19 cellular contexts compared by ENCODE assay signal in the genomic region with DNA sequence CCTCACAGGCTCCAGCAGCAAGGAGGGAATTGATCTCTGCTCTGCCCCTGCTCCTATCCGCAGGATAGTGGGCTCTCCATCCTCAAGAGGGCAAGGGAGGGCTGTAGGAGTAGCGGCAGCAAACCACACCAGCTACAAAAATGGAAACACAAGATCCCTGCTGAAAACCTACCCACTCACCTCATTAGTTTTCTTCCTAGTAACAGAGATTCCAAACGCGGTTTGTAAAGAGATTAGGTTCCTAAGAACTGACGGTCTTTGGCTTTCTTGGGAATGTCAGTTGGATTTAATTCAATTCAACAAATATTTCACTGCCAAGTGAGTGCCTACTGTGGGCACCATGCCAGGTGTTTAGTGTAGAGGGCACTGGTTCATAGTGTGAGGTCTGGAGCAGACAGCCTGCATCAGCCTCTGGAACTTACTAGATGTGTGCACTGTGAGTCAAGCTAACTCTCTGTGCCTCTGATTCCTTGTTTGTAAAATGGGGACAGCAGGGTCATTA.
A peak's percentile ranks its signal among the peaks of the same experiment; 100 is the strongest.
DNase-seq lines count a peak whose midpoint lies in the region; ATAC-seq, FAIRE-seq and TF ChIP-seq lines count a peak whose summit lies in the region.
"Had no signal": no experiment of that assay in that cellular context is flagged by ENCODE, and none has a peak within 500 bp of the region (broad histone marks: within the 10 kb centered on the region; RNA-seq: fewer than 3 reads in every experiment).

No MANE protein-coding gene starts in this region.

- H3K4me3 ChIP-seq in BE2C (ENCODE audit: low read depth, low read length) (no peak overlapping the region), HEK293 (ENCODE audit: low read depth, low read length) (no peak overlapping the region), astrocyte (ENCODE audit: insufficient read depth, low read depth, low read length) (no peak overlapping the region), neural progenitor cell (no peak overlapping the region)
- H3K4me3 ChIP-seq: colonic mucosa, gastroesophageal sphincter, thoracic aorta had no signal

- no peaks in the 10 kb centered on the region for H3F3A ChIP-seq in neural progenitor cell (ENCODE audit: low read depth)

- H3K27me3 Mint-ChIP-seq in astrocyte (ENCODE audit: low read depth, unreplicated experiment) (no peaks in the 10 kb centered on the region), neural progenitor cell (ENCODE audit: insufficient read depth, low read depth) (peaks cover 31% of the 10 kb centered on the region)
- H3K27me3 Mint-ChIP-seq in activated CD8-positive, alpha-beta T cell treated with anti-CD3 and anti-CD28 coated beads, Interleukin-2, amount 10 ng/mL, durations not matched to agents 7 days and 5 days (ENCODE audit: low read depth), result peaks cover 3% of the 10 kb centered on the region

- no peak overlapping the region for H3K9ac ChIP-seq in astrocyte (ENCODE audit: low read length)
- H3K9ac ChIP-seq in neural progenitor cell, result no peak overlapping the region

- ATAC-seq in activated CD8-positive, alpha-beta T cell treated with anti-CD3 and anti-CD28 coated beads, Interleukin-2, amount 10 ng/mL, durations not matched to agents 7 days and 5 days, result no peak
- ATAC-seq: gastroesophageal sphincter had no signal

- POLR2A ChIA-PET in HEK293 (lab: Yijun Ruan, JAX), result no interaction called here
- POLR2A ChIA-PET in activated CD8-positive, alpha-beta T cell treated with anti-CD3 and anti-CD28 coated beads, Interleukin-2, amount 10 ng/mL, durations not matched to agents 7 days and 5 days (lab: Charles Lee), result no interaction called here

- H3K9me3 ChIP-seq in BE2C (no peaks in the 10 kb centered on the region), HEK293 (ENCODE audit: control insufficient read depth, insufficient read depth, low read depth, low read length) (no peaks in the 10 kb centered on the region), astrocyte (ENCODE audit: insufficient read depth, low read depth, low read length) (no peaks in the 10 kb centered on the region), neural progenitor cell (ENCODE audit: low read depth) (no peaks in the 10 kb centered on the region)
- H3K9me3 ChIP-seq: colonic mucosa, gastroesophageal sphincter, thoracic aorta had no signal

- CTCF ChIA-PET in HEK293 (lab: Yijun Ruan, JAX), result interaction anchor here (1.8 kb wide), 1 partner anchor 51 kb away, joined by 9 read pairs; no protein-coding TSS in a partner anchor
- CTCF ChIA-PET in activated CD8-positive, alpha-beta T cell treated with anti-CD3 and anti-CD28 coated beads, Interleukin-2, amount 10 ng/mL, durations not matched to agents 7 days and 5 days (lab: Charles Lee), result no interaction called here

- H3K79me2 ChIP-seq in astrocyte (ENCODE audit: insufficient read depth, low read length) (no peaks in the 10 kb centered on the region), neural progenitor cell (ENCODE audit: low read depth) (no peaks in the 10 kb centered on the region)

- H3K4me1 ChIP-seq in BE2C (no peaks in the 10 kb centered on the region; the same call in 1 of the 2 replicates), HEK293 (ENCODE audit: control insufficient read depth, insufficient read depth, low read length) (no peaks in the 10 kb centered on the region), astrocyte (ENCODE audit: insufficient read depth, low read length) (peaks cover 16% of the 10 kb centered on the region), neural progenitor cell (no peaks in the 10 kb centered on the region)
- H3K4me1 ChIP-seq: colonic mucosa had no signal

- peaks cover 28% of the 10 kb centered on the region for H3K4me1 Mint-ChIP-seq in astrocyte (ENCODE audit: low read depth, unreplicated experiment)
- H3K4me1 Mint-ChIP-seq in neural progenitor cell, result no peaks in the 10 kb centered on the region
- no peaks in the 10 kb centered on the region for H3K4me1 Mint-ChIP-seq in activated CD8-positive, alpha-beta T cell treated with anti-CD3 and anti-CD28 coated beads, Interleukin-2, amount 10 ng/mL, durations not matched to agents 7 days and 5 days (ENCODE audit: low read depth)
- H3K4me1 Mint-ChIP-seq: CD4-positive, CD25-positive, alpha-beta regulatory T cell; mesothelial cell of epicardium had no signal

- FAIRE-seq in astrocyte (lab: Jason Lieb, UNC), result no peak
- FAIRE-seq: endothelial cell of umbilical vein, small intestine had no signal

- H3K36me3 ChIP-seq in BE2C (no peaks in the 10 kb centered on the region), HEK293 (ENCODE audit: control insufficient read depth in 2 of 2, insufficient read depth in 1 of 2, low read length in 2 of 2) (no peaks in the 10 kb centered on the region), astrocyte (ENCODE audit: insufficient read depth, low read length) (no peaks in the 10 kb centered on the region), neural progenitor cell (no peaks in the 10 kb centered on the region)
- H3K36me3 ChIP-seq: colonic mucosa, gastroesophageal sphincter, thoracic aorta had no signal

- TF ChIP-seq CTCF in BE2C (IDR thresholded peaks at IDR 0.05; ENCODE audit: low read depth, low read length) (no peak), HEK293 (tag by site-specific recombination; IDR thresholded peaks at IDR 0.05) (no peak), astrocyte (IDR thresholded peaks at IDR 0.05; ENCODE audit: insufficient read depth, low read depth, low read length) (no peak), neural progenitor cell (IDR thresholded peaks at IDR 0.05) (no peak)

- no peaks in the 10 kb centered on the region for H4K20me1 ChIP-seq in astrocyte (ENCODE audit: insufficient read depth, low read length)
- no peaks in the 10 kb centered on the region for H4K20me1 ChIP-seq in neural progenitor cell (ENCODE audit: low read depth)

- H3K4me2 ChIP-seq in astrocyte (ENCODE audit: low read length) (peak overlapping the region; percentile 7), neural progenitor cell (no peak overlapping the region)

- H3K4me3 Mint-ChIP-seq in astrocyte (ENCODE audit: unreplicated experiment), result no peak overlapping the region
- no peak overlapping the region for H3K4me3 Mint-ChIP-seq in neural progenitor cell
- no peak overlapping the region for H3K4me3 Mint-ChIP-seq in activated CD8-positive, alpha-beta T cell treated with anti-CD3 and anti-CD28 coated beads, Interleukin-2, amount 10 ng/mL, durations not matched to agents 7 days and 5 days
- H3K4me3 Mint-ChIP-seq: CD4-positive, CD25-positive, alpha-beta regulatory T cell; mesothelial cell of epicardium; T-helper 1 cell treated with Interleukin-12 subunit alpha and Interleukin-12 subunit beta and Interleukin-4 antibody, amounts not matched to agents 30 μg/mL and 1 μg/mL, for 36 hours had no signal

- no peak overlapping the region for H3K27ac ChIP-seq in HEK293 (ENCODE audit: extremely low read depth, low read depth, low read length)
- no peak overlapping the region for H3K27ac ChIP-seq in astrocyte (ENCODE audit: low read depth, low read length)
- H3K27ac ChIP-seq in neural progenitor cell, result no peak overlapping the region
- H3K27ac ChIP-seq: colonic mucosa, gastroesophageal sphincter, HL-60, thoracic aorta had no signal

- H3K27ac Mint-ChIP-seq in astrocyte (ENCODE audit: unreplicated experiment) (no peak overlapping the region), neural progenitor cell (no peak overlapping the region)
- no peak overlapping the region for H3K27ac Mint-ChIP-seq in activated CD8-positive, alpha-beta T cell treated with anti-CD3 and anti-CD28 coated beads, Interleukin-2, amount 10 ng/mL, durations not matched to agents 7 days and 5 days
- H3K27ac Mint-ChIP-seq: mesothelial cell of epicardium; T-helper 1 cell treated with Interleukin-12 subunit alpha and Interleukin-12 subunit beta and Interleukin-4 antibody, amounts not matched to agents 30 μg/mL and 1 μg/mL, for 36 hours had no signal

- no peak overlapping the region for H2AFZ ChIP-seq in astrocyte (ENCODE audit: low read depth, low read length)
- H2AFZ ChIP-seq in neural progenitor cell (replicated peaks), result peak overlapping the region; percentile 6

- DNase-seq in BE2C (peak; percentile 23), astrocyte (ENCODE audit: low read depth) (peak; percentile 60), neural progenitor cell (ENCODE audit: low spot score) (no peak), globus pallidus (ENCODE audit: low spot score) (no peak), NCI-H2171 treated with DMSO at 0.1 percent for 48 hours (lab: John Stamatoyannopoulos, UW) (no peak)
- no peak for DNase-seq in activated CD8-positive, alpha-beta T cell treated with anti-CD3 and anti-CD28 coated beads, Interleukin-2, amount 10 ng/mL, durations not matched to agents 7 days and 5 days
- DNase-seq: activated effector memory CD4-positive, alpha-beta T cell treated with anti-CD3 and anti-CD28 coated beads, Interleukin-2, amount 50 U/mL, for 16 hours; CD4-positive, CD25-positive, alpha-beta regulatory T cell; colonic mucosa; KBM-7; RPMI8226; small intestine had no signal

- H3K36me3 Mint-ChIP-seq in astrocyte (ENCODE audit: low read depth, unreplicated experiment) (no peaks in the 10 kb centered on the region), neural progenitor cell (no peaks in the 10 kb centered on the region)
- no peaks in the 10 kb centered on the region for H3K36me3 Mint-ChIP-seq in activated CD8-positive, alpha-beta T cell treated with anti-CD3 and anti-CD28 coated beads, Interleukin-2, amount 10 ng/mL, durations not matched to agents 7 days and 5 days (ENCODE audit: low read depth)
- H3K36me3 Mint-ChIP-seq: CD4-positive, CD25-positive, alpha-beta regulatory T cell; mesothelial cell of epicardium had no signal

- H3K9me3 Mint-ChIP-seq in astrocyte (ENCODE audit: unreplicated experiment), result peaks cover 5% of the 10 kb centered on the region
- no peaks in the 10 kb centered on the region for H3K9me3 Mint-ChIP-seq in neural progenitor cell
- H3K9me3 Mint-ChIP-seq in activated CD8-positive, alpha-beta T cell treated with anti-CD3 and anti-CD28 coated beads, Interleukin-2, amount 10 ng/mL, durations not matched to agents 7 days and 5 days (ENCODE audit: insufficient read depth), result no peaks in the 10 kb centered on the region
- H3K9me3 Mint-ChIP-seq: mesothelial cell of epicardium; T-helper 1 cell treated with Interleukin-12 subunit alpha and Interleukin-12 subunit beta and Interleukin-4 antibody, amounts not matched to agents 30 μg/mL and 1 μg/mL, for 36 hours had no signal

- H3K27me3 ChIP-seq in BE2C (no peaks in the 10 kb centered on the region), astrocyte (ENCODE audit: insufficient read depth, low read length) (no peaks in the 10 kb centered on the region), neural progenitor cell (peaks cover 10% of the 10 kb centered on the region)
- H3K27me3 ChIP-seq: colonic mucosa had no signal

Comparison
In these comparisons a context has a peak if more than half of its experiments do, and no peak if none do; other contexts are left out.
1. DNase-seq: peak in BE2C (single experiment) and astrocyte (single experiment); none in neural progenitor cell (single experiment), activated CD8-positive, alpha-beta T cell treated with anti-CD3 and anti-CD28 coated beads, Interleukin-2, amount 10 ng/mL, durations not matched to agents 7 days and 5 days (single experiment), globus pallidus (single experiment) and NCI-H2171 treated with DMSO at 0.1 percent for 48 hours (single experiment).